Comparison of ENCODE assay signal across 9 cellular contexts in genomic region chr12:122889658-122890561, GRCh38. TPM values are rescaled to one million over a fixed set of nuclear protein-coding genes. Genes with fewer than 3 reads are reported as not detected.
DNase-seq lines count a peak whose midpoint lies in the region; ATAC-seq and TF ChIP-seq lines count a peak whose summit lies in the region.
"Had no signal": no experiment of that assay in that cellular context is flagged by ENCODE, and none has a peak within 500 bp of the region (broad histone marks: within the 10 kb centered on the region; RNA-seq: fewer than 3 reads in every experiment).

No MANE protein-coding gene starts in this region.

- no peak for TF ChIP-seq CTCF in C4-2B (conservative IDR thresholded peaks at IDR 0.05)
- TF ChIP-seq CTCF in ascending aorta (IDR thresholded peaks at IDR 0.05), result no peak

- H3K4me1 ChIP-seq in ascending aorta, result peaks cover 7 to 66% of the 10 kb centered on the region in 2 donors

- H3K27ac ChIP-seq in C4-2B, result peak overlapping the region; percentile 92
- H3K27ac ChIP-seq in ascending aorta, result peak overlapping the region; percentile 66 to 67

- intact Hi-C loops in ascending aorta (cut with DNase I), result no loop called here

- H3K27me3 ChIP-seq in ascending aorta, result no peaks in the 10 kb centered on the region

- peak overlapping the region; percentile 98 to 100 (median 99) for H3K27ac Mint-ChIP-seq in naive B cell

- H3K9me3 ChIP-seq in ascending aorta, result no peaks in the 10 kb centered on the region

- DNase-seq in KBM-7 (peak; percentile 90), ascending aorta (ENCODE audit: low spot score in 2 of 2) (peak in 1 of 2 donors; percentile 50), naive B cell (peak; percentile 55), EL (no peak), G401 (ENCODE audit: low spot score) (no peak), NOMO-1 (lab: John Stamatoyannopoulos, UW; ENCODE audit: unreplicated experiment in 2 of 2) (no peak)
- DNase-seq: NCI-H2227 treated with DMSO at 0.1 percent for 48 hours had no signal

- peak overlapping the region; percentile 73 to 99 (median 87) for H3K4me3 Mint-ChIP-seq in naive B cell

- H3K36me3 Mint-ChIP-seq in naive B cell, result no peaks in the 10 kb centered on the region

- in situ Hi-C loops in KBM-7 (cut with MboI; ENCODE audit: low pct_unique_long_range_greater_than_20kb, low sequenced_read_pairs), result no loop called here
- in situ Hi-C loops in G401 (cut with HindIII; ENCODE audit: low sequenced_read_pairs), result no loop called here

- ATAC-seq in naive B cell (ENCODE audit: low read depth in 2 of 2) (peak; percentile 40 to 49), GM19324 (IDR thresholded peaks at IDR 0.05; ENCODE audit: low FRiP score, unreplicated experiment) (no peak)

- H3K9me3 Mint-ChIP-seq in naive B cell, result no peaks in the 10 kb centered on the region

- peaks cover 74 to 96% (median 87%) of the 10 kb centered on the region in 3 donors for H3K4me1 Mint-ChIP-seq in naive B cell

- no peaks in the 10 kb centered on the region for H3K27me3 Mint-ChIP-seq in naive B cell

- H3K4me3 ChIP-seq in ascending aorta, result peak overlapping the region in 1 of 2 donors; percentile 1

- no peaks in the 10 kb centered on the region for H3K36me3 ChIP-seq in ascending aorta

RNA-seq across cellular contexts. Expression of gene VPS37B, which starts 6.0 kb away (rescaled TPM):
- total RNA-seq in ascending aorta, result 31.8 TPM
- 10 to 100 TPM; 43.4 to 60.9 (median 52.2) TPM for polyA plus RNA-seq in naive B cell (ENCODE audit: low read depth in 6 of 6)
- total RNA-seq in G401 (2014; rRNA removed; shearing (Covaris generic)), result 38.3 and 53.4 TPM in 2 replicates

RNA-seq across cellular contexts. Expression of gene HIP1R, which starts 54.7 kb away (rescaled TPM):
- 98.7 TPM for total RNA-seq in ascending aorta
- 10 to 100 TPM; 33.8 to 91.3 (median 38.4) TPM for polyA plus RNA-seq in naive B cell (ENCODE audit: low read depth in 6 of 6)
- 14.0 and 19.3 TPM in 2 replicates for total RNA-seq in G401 (2014; rRNA removed; shearing (Covaris generic))

Comparison
In these comparisons a context has a peak if more than half of its experiments do, and no peak if none do; other contexts are left out.
1. DNase-seq: peak in KBM-7 (single experiment) and naive B cell (single experiment); none in EL (single experiment), G401 (single experiment) and NOMO-1 (0 of 2).